ENCODE assay signal across 8 cellular contexts in genomic region chr20:59751075-59751711, GRCh38.
DNase-seq lines count a peak whose midpoint lies in the region; ATAC-seq and TF ChIP-seq lines count a peak whose summit lies in the region.

No MANE protein-coding gene starts in this region.

- H3K27ac Mint-ChIP-seq in activated naive CD4-positive, alpha-beta T cell treated with anti-CD3 and anti-CD28 coated beads, Interleukin-2, amount 50 U/mL, for 72 hours: no peak overlapping the region

- in situ Hi-C loops in astrocyte of the cerebellum (cut with HindIII; ENCODE audit: low sequenced_read_pairs): no loop called here

- no peak overlapping the region for H3K4me3 ChIP-seq in astrocyte of the cerebellum (ENCODE audit: low read depth, low read length)

- TF ChIP-seq CTCF in astrocyte of the cerebellum (IDR thresholded peaks at IDR 0.05; ENCODE audit: low read depth, low read length, missing control alignments): peak; percentile 66

- peak; percentile 36 to 71 for ATAC-seq in activated naive CD4-positive, alpha-beta T cell treated with anti-CD3 and anti-CD28 coated beads, Interleukin-2, amount 50 U/mL, for 72 hours
- ATAC-seq in HG02610 (IDR thresholded peaks at IDR 0.05; ENCODE audit: unreplicated experiment): peak; percentile 49

- H3K9me3 Mint-ChIP-seq in activated naive CD4-positive, alpha-beta T cell treated with anti-CD3 and anti-CD28 coated beads, Interleukin-2, amount 50 U/mL, for 72 hours: no peaks in the 10 kb centered on the region

- peak in 1 of 2 donors; percentile 66 for DNase-seq in activated naive CD4-positive, alpha-beta T cell treated with anti-CD3 and anti-CD28 coated beads, Interleukin-2, amount 50 U/mL, for 72 hours (ENCODE audit: low spot score in 2 of 2)
- DNase-seq in activated naive CD4-positive, alpha-beta T cell (lab: John Stamatoyannopoulos, UW): no peak
- DNase-seq in NCI-H446 (lab: John Stamatoyannopoulos, UW) (peak; percentile 50 to 84), astrocyte of the cerebellum (ENCODE audit: low read depth) (no peak), hypothalamus (lab: John Stamatoyannopoulos, UW) (peak in 50 of 51 donors; percentile 19 to 90 (median 68)), NCI-H187 treated with DMSO at 0.1 percent for 48 hours (lab: John Stamatoyannopoulos, UW) (no peak)
- peak; percentile 29 to 47 for DNase-seq in stimulated activated CD4-positive, alpha-beta T cell treated with anti-CD3 and anti-CD28 coated beads, Interleukin-2, amount 100 ng/mL, for 48 hours

- H3K36me3 Mint-ChIP-seq in activated naive CD4-positive, alpha-beta T cell treated with anti-CD3 and anti-CD28 coated beads, Interleukin-2, amount 50 U/mL, for 72 hours: no peaks in the 10 kb centered on the region

Comparison
In these comparisons a context has a peak if more than half of its experiments do, and no peak if none do; other contexts are left out.
1. DNase-seq: peak in NCI-H446 (2 of 2), hypothalamus (50 of 51) and stimulated activated CD4-positive, alpha-beta T cell treated with anti-CD3 and anti-CD28 coated beads, Interleukin-2, amount 100 ng/mL, for 48 hours (2 of 2); none in activated naive CD4-positive, alpha-beta T cell (0 of 4), astrocyte of the cerebellum (single experiment) and NCI-H187 treated with DMSO at 0.1 percent for 48 hours (single experiment).